In genomic region chr10:55627526-55628170, GRCh38 we compare ENCODE assay signal across 11 cellular contexts.
DNase-seq lines count a peak whose midpoint lies in the region; ATAC-seq and TF ChIP-seq lines count a peak whose summit lies in the region.
"Had no signal": no experiment of that assay in that cellular context is flagged by ENCODE, and none has a peak within 500 bp of the region (broad histone marks: within the 10 kb centered on the region; RNA-seq: fewer than 3 reads in every experiment).

No MANE protein-coding gene starts in this region.

- H3K27ac Mint-ChIP-seq in glutamatergic neuron (ENCODE audit: unreplicated experiment), result no peak overlapping the region
- H3K27ac Mint-ChIP-seq in neural progenitor cell, result no peak overlapping the region
- H3K27ac Mint-ChIP-seq: activated T-cell treated with anti-CD3 and anti-CD28 coated beads, Interleukin-2, amount 50 U/mL, for 72 hours had no signal

- H3K4me2 ChIP-seq in neural progenitor cell, result no peak overlapping the region

- peaks cover 5% of the 10 kb centered on the region for H3K27me3 Mint-ChIP-seq in glutamatergic neuron (ENCODE audit: unreplicated experiment)
- peaks cover 19% of the 10 kb centered on the region for H3K27me3 Mint-ChIP-seq in neural progenitor cell (ENCODE audit: insufficient read depth, low read depth)

- ATAC-seq in left cardiac atrium (no peak), HG03565 (IDR thresholded peaks at IDR 0.05; ENCODE audit: unreplicated experiment) (no peak), HG03196 (IDR thresholded peaks at IDR 0.05; ENCODE audit: unreplicated experiment) (no peak)
- ATAC-seq: activated T-cell treated with anti-CD3 and anti-CD28 coated beads, Interleukin-2, amount 50 U/mL, for 72 hours had no signal

- H3K4me3 ChIP-seq in neural progenitor cell, result peak overlapping the region; percentile 65
- H3K4me3 ChIP-seq: ovary had no signal

- DNase-seq in left cardiac atrium, result peak; percentile 56
- no peak for DNase-seq in cardiac septum (ENCODE audit: low spot score)
- peak; percentile 49 for DNase-seq in glutamatergic neuron
- DNase-seq in neural progenitor cell (ENCODE audit: low spot score), result peak; percentile 66
- no peak for DNase-seq in activated CD4-positive, alpha-beta T cell treated with anti-CD3 and anti-CD28 coated beads for 4 hours
- DNase-seq in NCI-H1048 (lab: John Stamatoyannopoulos, UW), result no peak
- DNase-seq: activated T-cell treated with anti-CD3 and anti-CD28 coated beads, Interleukin-2, amount 50 U/mL, for 72 hours; DMS79 treated with DMSO at 0.1 percent for 48 hours; ovary had no signal

- peaks cover 21% of the 10 kb centered on the region for H3F3A ChIP-seq in neural progenitor cell (ENCODE audit: low read depth)

- TF ChIP-seq CTCF in glutamatergic neuron (IDR thresholded peaks at IDR 0.05; ENCODE audit: partially characterized antibody, unreplicated experiment), result no peak
- no peak for TF ChIP-seq CTCF in neural progenitor cell (IDR thresholded peaks at IDR 0.05)

- H3K4me1 Mint-ChIP-seq in glutamatergic neuron (ENCODE audit: low read depth, unreplicated experiment) (peaks cover 5% of the 10 kb centered on the region), neural progenitor cell (peaks cover 14% of the 10 kb centered on the region)

- intact Hi-C loops in left cardiac atrium (cut with DNase I) (no loop called here), cardiac septum (cut with DNase I) (no loop called here)

- H3K9me3 Mint-ChIP-seq in glutamatergic neuron (ENCODE audit: unreplicated experiment) (peaks cover 2% of the 10 kb centered on the region), neural progenitor cell (no peaks in the 10 kb centered on the region)

- H4K20me1 ChIP-seq in neural progenitor cell (ENCODE audit: low read depth), result peaks cover 4% of the 10 kb centered on the region

- peaks cover 13% of the 10 kb centered on the region for H3K27me3 ChIP-seq in neural progenitor cell
- H3K27me3 ChIP-seq: ovary had no signal

- peak overlapping the region; percentile 95 for H2AFZ ChIP-seq in neural progenitor cell (replicated peaks)

- H3K4me1 ChIP-seq in neural progenitor cell, result peaks cover 13% of the 10 kb centered on the region

- H3K27ac ChIP-seq in neural progenitor cell, result no peak overlapping the region
- H3K27ac ChIP-seq: ovary had no signal

- H3K36me3 Mint-ChIP-seq in glutamatergic neuron (ENCODE audit: unreplicated experiment) (no peaks in the 10 kb centered on the region), neural progenitor cell (no peaks in the 10 kb centered on the region)

- H3K9me3 ChIP-seq in neural progenitor cell (ENCODE audit: low read depth), result no peaks in the 10 kb centered on the region
- H3K9me3 ChIP-seq: ovary had no signal

- no peaks in the 10 kb centered on the region for H3K79me2 ChIP-seq in neural progenitor cell (ENCODE audit: low read depth)

- no peak overlapping the region for H3K4me3 Mint-ChIP-seq in glutamatergic neuron (ENCODE audit: unreplicated experiment)
- H3K4me3 Mint-ChIP-seq in neural progenitor cell, result no peak overlapping the region
- H3K4me3 Mint-ChIP-seq: activated T-cell treated with anti-CD3 and anti-CD28 coated beads, Interleukin-2, amount 50 U/mL, for 72 hours had no signal

- H3K36me3 ChIP-seq in neural progenitor cell, result no peaks in the 10 kb centered on the region
- H3K36me3 ChIP-seq: ovary had no signal

- no peak overlapping the region for H3K9ac ChIP-seq in neural progenitor cell

Comparison
In these comparisons a context has a peak if more than half of its experiments do, and no peak if none do; other contexts are left out.
1. DNase-seq: peak in left cardiac atrium (single experiment), glutamatergic neuron (single experiment) and neural progenitor cell (single experiment); none in cardiac septum (single experiment), activated CD4-positive, alpha-beta T cell treated with anti-CD3 and anti-CD28 coated beads for 4 hours (0 of 2) and NCI-H1048 (single experiment).